ENCODE assay signal across 24 cellular contexts in genomic region chrX:133376422-133376821, GRCh38. TPM values are rescaled to one million over a fixed set of nuclear protein-coding genes. Genes with fewer than 3 reads are reported as not detected.
DNase-seq lines count a peak whose midpoint lies in the region; ATAC-seq and TF ChIP-seq lines count a peak whose summit lies in the region.
"Had no signal": no experiment of that assay in that cellular context is flagged by ENCODE, and none has a peak within 500 bp of the region (broad histone marks: within the 10 kb centered on the region; RNA-seq: fewer than 3 reads in every experiment).

No MANE protein-coding gene starts in this region.

- ATAC-seq in WTC11 (no peak), HG02678 (IDR thresholded peaks at IDR 0.05; ENCODE audit: unreplicated experiment) (no peak), right lobe of liver (no peak)
- ATAC-seq: CD8-positive, alpha-beta T cell; GM12878 had no signal

- DNase-seq in A673 (ENCODE audit: low spot score) = no peak
- DNase-seq in WTC11 (ENCODE audit: low spot score) = no peak
- no peak for DNase-seq in mesothelial cell of epicardium (ENCODE audit: low spot score in 2 of 2, unreplicated experiment in 2 of 2)
- no peak for DNase-seq in mucosa of gallbladder (ENCODE audit: low spot score)
- no peak for DNase-seq in activated CD4-positive, alpha-beta memory T cell treated with anti-CD3 and anti-CD28 coated beads, Interleukin-2, amount 10 ng/mL, durations not matched to agents 7 days and 5 days
- DNase-seq in right lobe of liver = no peak
- DNase-seq: CD8-positive, alpha-beta T cell; DND-41; HFFc6; IMR-90; NCI-H1092 treated with DMSO at 0.1 percent for 48 hours; NCI-H1436 treated with DMSO at 0.1 percent for 48 hours; NCI-H2029; NCI-H226; NCI-H510A treated with DMSO at 0.1 percent for 48 hours; NCI-H748 treated with DMSO at 0.1 percent for 48 hours; SIG-M5 had no signal

- H3K9me3 Mint-ChIP-seq in WTC11 = no peaks in the 10 kb centered on the region
- H3K9me3 Mint-ChIP-seq in mesothelial cell of epicardium = no peaks in the 10 kb centered on the region
- H3K9me3 Mint-ChIP-seq in activated CD4-positive, alpha-beta memory T cell treated with anti-CD3 and anti-CD28 coated beads, Interleukin-2, amount 10 ng/mL, durations not matched to agents 7 days and 5 days = no peaks in the 10 kb centered on the region
- H3K9me3 Mint-ChIP-seq: CD8-positive, alpha-beta T cell had no signal

- H3K36me3 Mint-ChIP-seq in WTC11 = 0 out of 2 replicates have a peak, but pooled peaks cover 3% of the 10 kb centered on the region
- H3K36me3 Mint-ChIP-seq in mesothelial cell of epicardium = no peaks in the 10 kb centered on the region
- no peaks in the 10 kb centered on the region for H3K36me3 Mint-ChIP-seq in activated CD4-positive, alpha-beta memory T cell treated with anti-CD3 and anti-CD28 coated beads, Interleukin-2, amount 10 ng/mL, durations not matched to agents 7 days and 5 days (ENCODE audit: low read depth)
- H3K36me3 Mint-ChIP-seq: CD8-positive, alpha-beta T cell had no signal

- intact Hi-C loops in A673 (cut with micrococcal nuclease; ENCODE audit: unreplicated experiment) (no loop called here), right lobe of liver (cut with DNase I) (no loop called here)

- peaks cover 30% of the 10 kb centered on the region for H3K4me1 ChIP-seq in A673 (ENCODE audit: insufficient read depth, low read length, poor library complexity, severe bottlenecking)
- H3K4me1 ChIP-seq in rectal smooth muscle tissue (ENCODE audit: control insufficient read depth, insufficient read depth, low read length) = peaks cover 6% of the 10 kb centered on the region
- no peaks in the 10 kb centered on the region for H3K4me1 ChIP-seq in right lobe of liver

- H3K27ac Mint-ChIP-seq in WTC11 (peak overlapping the region; percentile 90), mesothelial cell of epicardium (peak overlapping the region; percentile 64)
- H3K27ac Mint-ChIP-seq in activated CD4-positive, alpha-beta memory T cell treated with anti-CD3 and anti-CD28 coated beads, Interleukin-2, amount 10 ng/mL, durations not matched to agents 7 days and 5 days = no peak overlapping the region
- H3K27ac Mint-ChIP-seq: CD8-positive, alpha-beta T cell; HFFc6 had no signal

- CTCF ChIA-PET in A673 (lab: Charles Lee) = no interaction called here
- CTCF ChIA-PET in WTC11 (lab: Charles Lee) = no interaction called here
- CTCF ChIA-PET in activated CD4-positive, alpha-beta memory T cell treated with anti-CD3 and anti-CD28 coated beads, Interleukin-2, amount 10 ng/mL, durations not matched to agents 7 days and 5 days (lab: Charles Lee) = no interaction called here

- TF ChIP-seq CTCF in A673 (conservative IDR thresholded peaks at IDR 0.05; ENCODE audit: low read depth, low read length) (no peak), WTC11 (IDR thresholded peaks at IDR 0.05) (no peak), mesothelial cell of epicardium (IDR thresholded peaks at IDR 0.05; ENCODE audit: unreplicated experiment) (no peak), right lobe of liver (IDR thresholded peaks at IDR 0.05) (no peak)

- H3K9me3 ChIP-seq in A673 (ENCODE audit: low read depth, low read length, poor library complexity, severe bottlenecking) (no peaks in the 10 kb centered on the region), right lobe of liver (no peaks in the 10 kb centered on the region)
- H3K9me3 ChIP-seq: SK-N-SH had no signal

- H3K27me3 Mint-ChIP-seq in WTC11 (ENCODE audit: low read depth) (no peaks in the 10 kb centered on the region), mesothelial cell of epicardium (ENCODE audit: low read depth) (peaks cover 3% of the 10 kb centered on the region)
- peaks cover 3% of the 10 kb centered on the region for H3K27me3 Mint-ChIP-seq in activated CD4-positive, alpha-beta memory T cell treated with anti-CD3 and anti-CD28 coated beads, Interleukin-2, amount 10 ng/mL, durations not matched to agents 7 days and 5 days

- H3K4me3 ChIP-seq in A673 (ENCODE audit: low read depth, low read length, poor library complexity, severe bottlenecking) (no peak overlapping the region), rectal smooth muscle tissue (ENCODE audit: low read length) (no peak overlapping the region), right lobe of liver (no peak overlapping the region)
- H3K4me3 ChIP-seq: GM12878 had no signal

- no peak overlapping the region for H3K9ac ChIP-seq in rectal smooth muscle tissue (ENCODE audit: low read length)
- H3K9ac ChIP-seq: KMS-11, SK-N-SH had no signal

- TF ChIP-seq POLR2A in right lobe of liver (IDR thresholded peaks at IDR 0.05) = no peak

- H3K27me3 ChIP-seq in A673 (replicated peaks; ENCODE audit: insufficient read depth, low read depth, low read length, poor library complexity) (no peaks in the 10 kb centered on the region), rectal smooth muscle tissue (ENCODE audit: control insufficient read depth, insufficient read depth, low read length) (no peaks in the 10 kb centered on the region), right lobe of liver (no peaks in the 10 kb centered on the region)

- WGBS in right lobe of liver (ENCODE audit: insufficient coverage, low coverage, low lambda C conversion rate, missing lambda C conversion rate) = 75% methylated on average over 2 of the region's 3 CpGs

- H3K4me3 Mint-ChIP-seq in WTC11 (no peak overlapping the region), mesothelial cell of epicardium (no peak overlapping the region)
- H3K4me3 Mint-ChIP-seq in activated CD4-positive, alpha-beta memory T cell treated with anti-CD3 and anti-CD28 coated beads, Interleukin-2, amount 10 ng/mL, durations not matched to agents 7 days and 5 days = no peak overlapping the region
- H3K4me3 Mint-ChIP-seq: CD8-positive, alpha-beta T cell; HFFc6 had no signal

- POLR2A ChIA-PET in A673 (lab: Charles Lee; ENCODE audit: low non-redundant PET) (no interaction called here), WTC11 (lab: Charles Lee) (no interaction called here)
- POLR2A ChIA-PET in activated CD4-positive, alpha-beta memory T cell treated with anti-CD3 and anti-CD28 coated beads, Interleukin-2, amount 10 ng/mL, durations not matched to agents 7 days and 5 days (lab: Charles Lee) = no interaction called here

- H3K4me1 Mint-ChIP-seq in WTC11 (peaks cover 78% of the 10 kb centered on the region), mesothelial cell of epicardium (peaks cover 73% of the 10 kb centered on the region)
- H3K4me1 Mint-ChIP-seq in activated CD4-positive, alpha-beta memory T cell treated with anti-CD3 and anti-CD28 coated beads, Interleukin-2, amount 10 ng/mL, durations not matched to agents 7 days and 5 days = no peaks in the 10 kb centered on the region

- peak overlapping the region; percentile 53 for H3K27ac ChIP-seq in A673 (ENCODE audit: low read depth, low read length, poor library complexity, severe bottlenecking)
- peak overlapping the region; percentile 28 for H3K27ac ChIP-seq in rectal smooth muscle tissue (ENCODE audit: low read depth, low read length)
- no peak overlapping the region for H3K27ac ChIP-seq in right lobe of liver
- H3K27ac ChIP-seq: 22Rv1, HL-60, KMS-11 had no signal

- no TSS peak for BruUV-seq in A673 (replicated peaks; lab: Mats Ljungman, UMichigan)

- no peaks in the 10 kb centered on the region for H3K36me3 ChIP-seq in A673 (ENCODE audit: insufficient read depth, low read length, poor library complexity, severe bottlenecking)
- no peaks in the 10 kb centered on the region for H3K36me3 ChIP-seq in rectal smooth muscle tissue (ENCODE audit: control insufficient read depth, insufficient read depth, low read length)
- H3K36me3 ChIP-seq in right lobe of liver = no peaks in the 10 kb centered on the region

TF ChIP-seq in WTC11, 78 proteins besides CTCF, POLR2A, EP300 and RAD21:
- TF ChIP-seq ZNF219 (CRISPR knock-in tag; IDR thresholded peaks at IDR 0.05; ENCODE audit: borderline replicate concordance) (no peak), FOXK1 (CRISPR knock-in tag; IDR thresholded peaks at IDR 0.05) (no peak), ZBTB43 (CRISPR knock-in tag; IDR thresholded peaks at IDR 0.05) (no peak), NFE2L1 (CRISPR knock-in tag; IDR thresholded peaks at IDR 0.05) (no peak), CREM (CRISPR knock-in tag; IDR thresholded peaks at IDR 0.05) (no peak), NFYB (CRISPR knock-in tag; conservative IDR thresholded peaks at IDR 0.05; ENCODE audit: low read depth) (no peak), NFATC4 (CRISPR knock-in tag; IDR thresholded peaks at IDR 0.05) (no peak), CDX4 (CRISPR knock-in tag; IDR thresholded peaks at IDR 0.05; ENCODE audit: borderline replicate concordance) (no peak), ZNF416 (CRISPR knock-in tag; IDR thresholded peaks at IDR 0.05) (no peak), USF2 (CRISPR knock-in tag; IDR thresholded peaks at IDR 0.05) (no peak), ZNF317 (CRISPR knock-in tag; IDR thresholded peaks at IDR 0.05; ENCODE audit: borderline replicate concordance, low read depth) (no peak)

RNA-seq across cellular contexts. Expression of gene GPC4, which starts 38.9 kb away (rescaled TPM):
- total RNA-seq in A673 (2021) (17.8 and 19.4 TPM in 2 replicates), WTC11 (2021) (120 to 144 TPM (median 120 TPM) in 3 replicates), mesothelial cell of epicardium (43.4 to 46.9 TPM (median 44.8 TPM) in 3 replicates), mucosa of gallbladder (38.9 TPM), right lobe of liver (1 to 10 TPM in 4 of 6 experiments, under 1 TPM in 2; 0.88 to 2.3 (median 1.2) TPM)
- total RNA-seq in activated CD4-positive, alpha-beta memory T cell treated with anti-CD3 and anti-CD28 coated beads, Interleukin-2, amount 10 ng/mL, durations not matched to agents 7 days and 5 days = not detected
- total RNA-seq: CD8-positive, alpha-beta T cell; HFFc6 had no signal

Comparison
In these comparisons a context has a peak if more than half of its experiments do, and no peak if none do; other contexts are left out.
1. H3K27ac ChIP-seq: peak in A673 (single experiment) and rectal smooth muscle tissue (single experiment); none in right lobe of liver (0 of 3).